31 cellular contexts compared by ENCODE assay signal in the genomic region with DNA sequence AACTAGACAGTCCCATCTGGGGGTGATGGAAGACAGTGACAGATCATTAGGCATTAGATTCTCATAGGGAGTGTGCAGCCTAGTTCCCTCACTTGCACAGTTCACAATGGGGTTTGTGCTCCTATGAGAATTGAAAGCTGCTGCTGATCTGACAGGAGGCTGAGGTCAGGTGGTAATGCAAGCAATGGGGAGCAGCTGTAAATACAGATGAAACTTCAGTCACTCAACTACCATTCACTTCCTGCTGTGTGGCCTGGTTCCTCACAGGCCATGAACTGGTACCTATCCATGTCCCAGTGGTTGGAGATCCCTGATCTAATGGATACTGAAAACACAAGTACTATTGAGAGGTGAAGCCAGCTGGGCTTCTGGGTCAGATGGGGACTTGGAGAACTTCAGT.
"Had no signal": no experiment of that assay in that cellular context is flagged by ENCODE, and none has a peak within 500 bp of the region (broad histone marks: within the 10 kb centered on the region; RNA-seq: fewer than 3 reads in every experiment).

No MANE protein-coding gene starts in this region.

- DNase-seq: activated effector memory CD4-positive, alpha-beta T cell treated with anti-CD3 and anti-CD28 coated beads, Interleukin-2, amount 50 U/mL, for 16 hours; activated effector memory CD4-positive, alpha-beta T cell treated with Interleukin-2 at 50 U/mL for 16 hours; activated gamma-delta T cell; activated gamma-delta T cell treated with Interleukin-2 at 50 U/mL for 16 hours; activated naive CD4-positive, alpha-beta T cell; activated naive CD4-positive, alpha-beta T cell treated with anti-CD3 and anti-CD28 coated beads for 36 hours; activated naive CD4-positive, alpha-beta T cell treated with anti-CD3 and anti-CD28 coated beads, Interleukin-2, amount 10 ng/mL, durations not matched to agents 7 days and 5 days; activated naive CD4-positive, alpha-beta T cell treated with anti-CD3 and anti-CD28 coated beads, Interleukin-2, amount 50 U/mL, for 16 hours; activated naive CD4-positive, alpha-beta T cell treated with Interleukin-2 at 50 U/mL for 16 hours; activated naive CD8-positive, alpha-beta T cell treated with anti-CD3 and anti-CD28 coated beads for 36 hours; activated naive CD8-positive, alpha-beta T cell treated with anti-CD3 and anti-CD28 coated beads, Interleukin-2, amount 10 ng/mL, durations not matched to agents 7 days and 5 days; activated naive CD8-positive, alpha-beta T cell treated with anti-CD3 and anti-CD28 coated beads, Interleukin-2, amount 50 U/mL, for 24 hours; activated T-cell treated with anti-CD3 and anti-CD28 coated beads, Interleukin-2, amount 50 U/mL, for 24 hours; activated T-cell treated with anti-CD3 and anti-CD28 coated beads, Interleukin-2, amount 50 U/mL, for 4 hours; activated T-cell treated with anti-CD3 and anti-CD28 coated beads, Interleukin-2, amount 50 U/mL, for 48 hours; activated T-cell treated with anti-CD3 and anti-CD28 coated beads, Interleukin-2, amount 50 U/mL, for 72 hours; adrenal gland; amniotic stem cell; amygdala; anterior cingulate cortex; aorta; body of pancreas; brain microvascular endothelial cell; caudate nucleus; central memory CD4-positive, alpha-beta T cell; cerebellar nuclear complex had no signal

- H3K27ac ChIP-seq: adrenal gland, ascending aorta, body of pancreas, brain microvascular endothelial cell, breast epithelium, cardiac muscle cell had no signal

- H3K4me3 ChIP-seq: adrenal gland, ascending aorta, body of pancreas, breast epithelium, cardiac muscle cell had no signal

- H3K4me1 ChIP-seq: adrenal gland, ascending aorta, breast epithelium had no signal

- H3K9me3 ChIP-seq: adrenal gland, ascending aorta, body of pancreas, breast epithelium had no signal

- FAIRE-seq: astrocyte, bronchial epithelial cell had no signal

- H3K36me3 ChIP-seq: adrenal gland, ascending aorta, brain microvascular endothelial cell, breast epithelium, cardiac muscle cell had no signal
